In the genomic region with DNA sequence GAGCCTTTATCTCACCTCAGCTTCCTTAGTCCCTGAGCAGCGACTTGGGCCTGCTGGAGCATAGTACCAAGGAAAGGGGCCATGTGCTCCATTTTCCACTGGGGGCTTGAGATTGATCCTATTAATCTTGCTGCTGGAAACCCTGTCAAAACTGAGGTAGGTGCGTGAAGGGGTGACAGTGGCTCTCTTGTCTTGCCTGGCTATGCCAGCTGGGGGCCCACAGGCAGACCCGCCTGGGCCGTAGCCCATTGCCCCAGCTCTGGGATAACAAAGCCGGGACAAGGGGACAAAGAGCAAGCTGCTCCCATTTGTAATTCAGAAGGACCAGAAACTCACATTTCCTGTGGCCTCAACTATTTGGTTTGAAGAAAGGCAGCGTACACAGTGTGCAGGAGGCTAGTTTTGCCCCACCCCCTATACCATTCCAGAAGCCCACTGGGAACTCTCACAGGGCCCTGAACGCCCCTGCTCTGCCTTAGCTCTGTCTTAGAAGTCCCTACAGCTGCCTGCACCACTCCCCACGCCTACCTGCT, we compare ENCODE assay signal across 1 cellular context.
TF ChIP-seq lines count a peak whose summit lies in the region.

No MANE protein-coding gene starts in this region.

TF ChIP-seq in H1, 55 proteins besides CTCF, POLR2A, EP300 and RAD21:
- TF ChIP-seq BRCA1 (IDR thresholded peaks at IDR 0.05; ENCODE audit: low read depth, low read length) (no peak), CBX5 (IDR thresholded peaks at IDR 0.05; ENCODE audit: low read depth, low read length) (no peak), POU5F1 (IDR thresholded peaks at IDR 0.05; ENCODE audit: low read depth, low read length) (no peak), CHD2 (IDR thresholded peaks at IDR 0.05; ENCODE audit: low read length) (no peak), CREB1 (IDR thresholded peaks at IDR 0.05) (no peak), CHD1 (IDR thresholded peaks at IDR 0.05; ENCODE audit: low read depth, low read length) (no peak), KDM4A (IDR thresholded peaks at IDR 0.05; ENCODE audit: low read depth, low read length, severe bottlenecking) (no peak), ASH2L (IDR thresholded peaks at IDR 0.05; ENCODE audit: low read length) (no peak), SP4 (IDR thresholded peaks at IDR 0.05; ENCODE audit: low read length) (no peak), GABPA (IDR thresholded peaks at IDR 0.05; ENCODE audit: borderline replicate concordance, insufficient read depth, low read length) (no peak), TEAD4 (IDR thresholded peaks at IDR 0.05; ENCODE audit: low read depth, low read length) (no peak), YY1 (IDR thresholded peaks at IDR 0.05; ENCODE audit: low read depth, low read length) (no peak), USF2 (IDR thresholded peaks at IDR 0.05; ENCODE audit: low read length) (no peak), EGR1 (IDR thresholded peaks at IDR 0.05; ENCODE audit: borderline replicate concordance, low read depth, low read length) (no peak), TCF12 (IDR thresholded peaks at IDR 0.05; ENCODE audit: low read depth, low read length) (no peak), SP2 (IDR thresholded peaks at IDR 0.05; ENCODE audit: low read length) (no peak), SP1 (IDR thresholded peaks at IDR 0.05; ENCODE audit: low read depth, low read length) (no peak)
- TF ChIP-seq, protein P1, sequence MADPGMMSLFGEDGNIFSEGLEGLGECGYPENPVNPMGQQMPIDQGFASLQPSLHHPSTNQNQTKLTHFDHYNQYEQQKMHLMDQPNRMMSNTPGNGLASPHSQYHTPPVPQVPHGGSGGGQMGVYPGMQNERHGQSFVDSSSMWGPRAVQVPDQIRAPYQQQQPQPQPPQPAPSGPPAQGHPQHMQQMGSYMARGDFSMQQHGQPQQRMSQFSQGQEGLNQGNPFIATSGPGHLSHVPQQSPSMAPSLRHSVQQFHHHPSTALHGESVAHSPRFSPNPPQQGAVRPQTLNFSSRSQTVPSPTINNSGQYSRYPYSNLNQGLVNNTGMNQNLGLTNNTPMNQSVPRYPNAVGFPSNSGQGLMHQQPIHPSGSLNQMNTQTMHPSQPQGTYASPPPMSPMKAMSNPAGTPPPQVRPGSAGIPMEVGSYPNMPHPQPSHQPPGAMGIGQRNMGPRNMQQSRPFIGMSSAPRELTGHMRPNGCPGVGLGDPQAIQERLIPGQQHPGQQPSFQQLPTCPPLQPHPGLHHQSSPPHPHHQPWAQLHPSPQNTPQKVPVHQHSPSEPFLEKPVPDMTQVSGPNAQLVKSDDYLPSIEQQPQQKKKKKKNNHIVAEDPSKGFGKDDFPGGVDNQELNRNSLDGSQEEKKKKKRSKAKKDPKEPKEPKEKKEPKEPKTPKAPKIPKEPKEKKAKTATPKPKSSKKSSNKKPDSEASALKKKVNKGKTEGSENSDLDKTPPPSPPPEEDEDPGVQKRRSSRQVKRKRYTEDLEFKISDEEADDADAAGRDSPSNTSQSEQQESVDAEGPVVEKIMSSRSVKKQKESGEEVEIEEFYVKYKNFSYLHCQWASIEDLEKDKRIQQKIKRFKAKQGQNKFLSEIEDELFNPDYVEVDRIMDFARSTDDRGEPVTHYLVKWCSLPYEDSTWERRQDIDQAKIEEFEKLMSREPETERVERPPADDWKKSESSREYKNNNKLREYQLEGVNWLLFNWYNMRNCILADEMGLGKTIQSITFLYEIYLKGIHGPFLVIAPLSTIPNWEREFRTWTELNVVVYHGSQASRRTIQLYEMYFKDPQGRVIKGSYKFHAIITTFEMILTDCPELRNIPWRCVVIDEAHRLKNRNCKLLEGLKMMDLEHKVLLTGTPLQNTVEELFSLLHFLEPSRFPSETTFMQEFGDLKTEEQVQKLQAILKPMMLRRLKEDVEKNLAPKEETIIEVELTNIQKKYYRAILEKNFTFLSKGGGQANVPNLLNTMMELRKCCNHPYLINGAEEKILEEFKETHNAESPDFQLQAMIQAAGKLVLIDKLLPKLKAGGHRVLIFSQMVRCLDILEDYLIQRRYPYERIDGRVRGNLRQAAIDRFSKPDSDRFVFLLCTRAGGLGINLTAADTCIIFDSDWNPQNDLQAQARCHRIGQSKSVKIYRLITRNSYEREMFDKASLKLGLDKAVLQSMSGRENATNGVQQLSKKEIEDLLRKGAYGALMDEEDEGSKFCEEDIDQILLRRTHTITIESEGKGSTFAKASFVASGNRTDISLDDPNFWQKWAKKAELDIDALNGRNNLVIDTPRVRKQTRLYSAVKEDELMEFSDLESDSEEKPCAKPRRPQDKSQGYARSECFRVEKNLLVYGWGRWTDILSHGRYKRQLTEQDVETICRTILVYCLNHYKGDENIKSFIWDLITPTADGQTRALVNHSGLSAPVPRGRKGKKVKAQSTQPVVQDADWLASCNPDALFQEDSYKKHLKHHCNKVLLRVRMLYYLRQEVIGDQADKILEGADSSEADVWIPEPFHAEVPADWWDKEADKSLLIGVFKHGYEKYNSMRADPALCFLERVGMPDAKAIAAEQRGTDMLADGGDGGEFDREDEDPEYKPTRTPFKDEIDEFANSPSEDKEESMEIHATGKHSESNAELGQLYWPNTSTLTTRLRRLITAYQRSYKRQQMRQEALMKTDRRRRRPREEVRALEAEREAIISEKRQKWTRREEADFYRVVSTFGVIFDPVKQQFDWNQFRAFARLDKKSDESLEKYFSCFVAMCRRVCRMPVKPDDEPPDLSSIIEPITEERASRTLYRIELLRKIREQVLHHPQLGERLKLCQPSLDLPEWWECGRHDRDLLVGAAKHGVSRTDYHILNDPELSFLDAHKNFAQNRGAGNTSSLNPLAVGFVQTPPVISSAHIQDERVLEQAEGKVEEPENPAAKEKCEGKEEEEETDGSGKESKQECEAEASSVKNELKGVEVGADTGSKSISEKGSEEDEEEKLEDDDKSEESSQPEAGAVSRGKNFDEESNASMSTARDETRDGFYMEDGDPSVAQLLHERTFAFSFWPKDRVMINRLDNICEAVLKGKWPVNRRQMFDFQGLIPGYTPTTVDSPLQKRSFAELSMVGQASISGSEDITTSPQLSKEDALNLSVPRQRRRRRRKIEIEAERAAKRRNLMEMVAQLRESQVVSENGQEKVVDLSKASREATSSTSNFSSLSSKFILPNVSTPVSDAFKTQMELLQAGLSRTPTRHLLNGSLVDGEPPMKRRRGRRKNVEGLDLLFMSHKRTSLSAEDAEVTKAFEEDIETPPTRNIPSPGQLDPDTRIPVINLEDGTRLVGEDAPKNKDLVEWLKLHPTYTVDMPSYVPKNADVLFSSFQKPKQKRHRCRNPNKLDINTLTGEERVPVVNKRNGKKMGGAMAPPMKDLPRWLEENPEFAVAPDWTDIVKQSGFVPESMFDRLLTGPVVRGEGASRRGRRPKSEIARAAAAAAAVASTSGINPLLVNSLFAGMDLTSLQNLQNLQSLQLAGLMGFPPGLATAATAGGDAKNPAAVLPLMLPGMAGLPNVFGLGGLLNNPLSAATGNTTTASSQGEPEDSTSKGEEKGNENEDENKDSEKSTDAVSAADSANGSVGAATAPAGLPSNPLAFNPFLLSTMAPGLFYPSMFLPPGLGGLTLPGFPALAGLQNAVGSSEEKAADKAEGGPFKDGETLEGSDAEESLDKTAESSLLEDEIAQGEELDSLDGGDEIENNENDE (IDR thresholded peaks at IDR 0.05; ENCODE audit: insufficient replicate concordance, low read length), result no peak
TF ChIP-seq in H1: peak in this region for 0.
